Comparison of ENCODE assay signal across 14 cellular contexts in genomic region chr11:43685483-43685882, GRCh38. TPM values are rescaled to one million over a fixed set of nuclear protein-coding genes. Genes with fewer than 3 reads are reported as not detected.
DNase-seq lines count a peak whose midpoint lies in the region; TF ChIP-seq lines count a peak whose summit lies in the region.
"Had no signal": no experiment of that assay in that cellular context is flagged by ENCODE, and none has a peak within 500 bp of the region (broad histone marks: within the 10 kb centered on the region; RNA-seq: fewer than 3 reads in every experiment).

No MANE protein-coding gene starts in this region.

- TF ChIP-seq CTCF in DOHH2 (IDR thresholded peaks at IDR 0.05; ENCODE audit: low read depth, low read length, poor library complexity, severe bottlenecking) (no peak), colonic mucosa (IDR thresholded peaks at IDR 0.05) (no peak)

- DNase-seq in KBM-7 (peak; percentile 19), adipocyte (ENCODE audit: low read depth) (no peak), foreskin melanocyte (peak; percentile 21), colonic mucosa (no peak), dedifferentiated amniotic fluid mesenchymal stem cell (ENCODE audit: extremely low spot score) (no peak), iPS-NIHi7 (ENCODE audit: extremely low spot score) (no peak), NCI-H187 treated with DMSO at 0.1 percent for 48 hours (lab: John Stamatoyannopoulos, UW) (no peak)
- DNase-seq: activated gamma-delta T cell; DMS 273 treated with DMSO at 0.1 percent for 48 hours; effector CD8-positive, alpha-beta T cell; H7; kidney glomerular epithelial cell; SIG-M5 had no signal

- H3K79me2 ChIP-seq in DOHH2 (ENCODE audit: control insufficient read depth, low read length) = peaks cover 98% of the 10 kb centered on the region

- H4K20me1 ChIP-seq in DOHH2 (ENCODE audit: control insufficient read depth, insufficient read depth, low read depth, low read length) = peaks cover 26% of the 10 kb centered on the region

- H3K4me2 ChIP-seq in DOHH2 (ENCODE audit: low read length) = peak overlapping the region; percentile 50

- H3F3A ChIP-seq in DOHH2 (ENCODE audit: control insufficient read depth, insufficient read depth) = peaks cover 7% of the 10 kb centered on the region; the same call in 1 of the 2 replicates

- H3K4me3 ChIP-seq in DOHH2 (ENCODE audit: low read length) (peak overlapping the region; percentile 27), adipocyte (ENCODE audit: low read length) (peak overlapping the region; percentile 99), colonic mucosa (no peak overlapping the region)

- H3K27me3 ChIP-seq in DOHH2 (ENCODE audit: control insufficient read depth, low read length) (no peaks in the 10 kb centered on the region), adipocyte (replicated peaks; ENCODE audit: control insufficient read depth, insufficient read depth, low read length) (no peaks in the 10 kb centered on the region), colonic mucosa (no peaks in the 10 kb centered on the region)

- H3K9me3 ChIP-seq in DOHH2 (ENCODE audit: control insufficient read depth, insufficient read depth, low read length) = no peaks in the 10 kb centered on the region
- H3K9me3 ChIP-seq in adipocyte (ENCODE audit: control insufficient read depth, low read length) = no peaks in the 10 kb centered on the region
- H3K9me3 ChIP-seq in colonic mucosa = no peaks in the 10 kb centered on the region

- in situ Hi-C loops in KBM-7 (cut with MboI; ENCODE audit: low pct_unique_long_range_greater_than_20kb, low sequenced_read_pairs) = no loop called here

- intact Hi-C loops in colonic mucosa (cut with DNase I) = no loop called here

- H3K9ac ChIP-seq in adipocyte (ENCODE audit: low read length) (no peak overlapping the region), colonic mucosa (ENCODE audit: low read depth in 2 of 2, low read length in 2 of 2) (no peak overlapping the region)

- H3K4me1 ChIP-seq in DOHH2 (ENCODE audit: control insufficient read depth, low read length) = peaks cover 77% of the 10 kb centered on the region
- peaks cover 56% of the 10 kb centered on the region for H3K4me1 ChIP-seq in adipocyte (ENCODE audit: control insufficient read depth, insufficient read depth, low read length)
- no peaks in the 10 kb centered on the region for H3K4me1 ChIP-seq in colonic mucosa

- H3K27ac ChIP-seq in DOHH2 (ENCODE audit: low read depth, low read length) = no peak overlapping the region
- no peak overlapping the region for H3K27ac ChIP-seq in colonic mucosa

- H3K36me3 ChIP-seq in DOHH2 (ENCODE audit: control insufficient read depth, low read length) (peaks cover 79% of the 10 kb centered on the region), adipocyte (ENCODE audit: control insufficient read depth, insufficient read depth, low read length, severe bottlenecking) (peaks cover 25% of the 10 kb centered on the region), colonic mucosa (no peaks in the 10 kb centered on the region)

- H3K9me2 ChIP-seq in DOHH2 (replicated peaks; ENCODE audit: control insufficient read depth, low read length) = no peaks in the 10 kb centered on the region

RNA-seq across cellular contexts. Expression of gene HSD17B12, which starts 4.9 kb away (rescaled TPM):
- 100 to 1,000 TPM; 132 to 159 TPM for total RNA-seq in colonic mucosa

Comparison
In these comparisons a context has a peak if more than half of its experiments do, and no peak if none do; other contexts are left out.
1. DNase-seq: peak in KBM-7 (single experiment) and foreskin melanocyte (single experiment); none in adipocyte (single experiment), colonic mucosa (single experiment), dedifferentiated amniotic fluid mesenchymal stem cell (single experiment), iPS-NIHi7 (single experiment) and NCI-H187 treated with DMSO at 0.1 percent for 48 hours (single experiment).